ENCODE assay signal across 22 cellular contexts in the genomic region with DNA sequence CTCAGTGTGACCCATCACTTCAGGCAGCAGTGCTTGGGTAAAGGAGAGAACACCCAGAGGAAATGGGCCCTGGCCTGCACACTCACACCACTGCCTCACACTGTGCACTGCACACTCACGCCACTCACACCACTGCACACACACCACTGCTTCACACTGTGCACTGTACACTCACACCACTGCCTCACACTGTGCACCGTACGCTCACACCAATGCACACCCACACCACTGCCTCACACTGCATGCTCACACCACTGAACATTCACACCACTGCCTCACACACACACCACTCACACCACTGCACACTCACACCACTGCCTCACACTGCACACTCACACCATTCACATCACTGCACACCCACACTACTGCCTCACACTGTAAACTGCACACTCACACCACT. TPM values are rescaled to one million over a fixed set of nuclear protein-coding genes. Genes with fewer than 3 reads are reported as not detected.
"Had no signal": no experiment of that assay in that cellular context is flagged by ENCODE, and none has a peak within 500 bp of the region (broad histone marks: within the 10 kb centered on the region; RNA-seq: fewer than 3 reads in every experiment).

No MANE protein-coding gene starts in this region.

- H3K79me2 ChIP-seq: hepatocyte had no signal

- FAIRE-seq: astrocyte, keratinocyte had no signal

- H2AFZ ChIP-seq: hepatocyte had no signal

- H3K9me3 ChIP-seq: esophagus squamous epithelium, neutrophil, sigmoid colon had no signal

- H3K27ac ChIP-seq: esophagus squamous epithelium, neutrophil, sigmoid colon had no signal

- H3K4me2 ChIP-seq: hepatocyte had no signal

- ATAC-seq: activated CD4-positive, CD25-positive, alpha-beta regulatory T cell treated with anti-CD3 and anti-CD28 coated beads, Interleukin-2, amount 50 U/mL, for 24 hours; activated CD8-positive, alpha-beta T cell treated with anti-CD3 and anti-CD28 coated beads, Interleukin-2, amount 10 ng/mL, durations not matched to agents 7 days and 5 days; activated T-cell treated with anti-CD3 and anti-CD28 coated beads, Interleukin-2, amount 50 U/mL, for 4 hours; effector memory CD8-positive, alpha-beta T cell; SK-N-SH treated with all-trans-retinoic acid at 6 μM for 48 hours; stimulated activated memory B cell treated with anti-CD40 and anti-IgM and Interleukin-4, amounts not matched to agents 10 μg/mL and 1 μg/mL and 100 μg/mL, for 72 hours had no signal

- DNase-seq: activated CD4-positive, alpha-beta T cell treated with anti-CD3 and anti-CD28 coated beads, Interleukin-2, amount 10 ng/mL, durations not matched to agents 7 days and 5 days; activated CD8-positive, alpha-beta T cell treated with anti-CD3 and anti-CD28 coated beads, Interleukin-2, amount 10 ng/mL, durations not matched to agents 7 days and 5 days; activated naive CD4-positive, alpha-beta T cell treated with anti-CD3 and anti-CD28 coated beads for 36 hours; activated T-cell treated with anti-CD3 and anti-CD28 coated beads, Interleukin-2, amount 50 U/mL, for 4 hours; effector memory CD8-positive, alpha-beta T cell; esophagus squamous epithelium; midbrain; sigmoid colon; stimulated activated CD4-positive, alpha-beta T cell treated with anti-CD3 and anti-CD28 coated beads, Interleukin-4, amount 100 ng/mL, for 24 hours; T1000 had no signal

- H3K9me3 Mint-ChIP-seq: activated CD4-positive, alpha-beta T cell treated with anti-CD3 and anti-CD28 coated beads, Interleukin-2, amount 10 ng/mL, durations not matched to agents 7 days and 5 days; activated naive CD4-positive, alpha-beta T cell treated with anti-CD3 and anti-CD28 coated beads for 36 hours; activated T-cell treated with anti-CD3 and anti-CD28 coated beads, Interleukin-2, amount 50 U/mL, for 4 hours had no signal

- H3K27ac Mint-ChIP-seq: activated CD4-positive, alpha-beta T cell treated with anti-CD3 and anti-CD28 coated beads, Interleukin-2, amount 10 ng/mL, durations not matched to agents 7 days and 5 days; activated CD8-positive, alpha-beta T cell treated with anti-CD3 and anti-CD28 coated beads, Interleukin-2, amount 10 ng/mL, durations not matched to agents 7 days and 5 days; activated naive CD4-positive, alpha-beta T cell treated with anti-CD3 and anti-CD28 coated beads for 36 hours; stimulated activated memory B cell treated with anti-CD40 and anti-IgM and Interleukin-4, amounts not matched to agents 10 μg/mL and 1 μg/mL and 100 μg/mL, for 72 hours had no signal

- H3K4me3 ChIP-seq: esophagus squamous epithelium, hepatocyte, lung, sigmoid colon had no signal

- H3K4me1 ChIP-seq: esophagus squamous epithelium, sigmoid colon had no signal

- H3K27me3 ChIP-seq: hepatocyte, neutrophil, sigmoid colon had no signal

- H3K4me3 Mint-ChIP-seq: activated CD4-positive, alpha-beta T cell treated with anti-CD3 and anti-CD28 coated beads, Interleukin-2, amount 10 ng/mL, durations not matched to agents 7 days and 5 days; activated CD8-positive, alpha-beta T cell treated with anti-CD3 and anti-CD28 coated beads, Interleukin-2, amount 10 ng/mL, durations not matched to agents 7 days and 5 days; activated naive CD4-positive, alpha-beta T cell treated with anti-CD3 and anti-CD28 coated beads for 36 hours; activated T-cell treated with anti-CD3 and anti-CD28 coated beads, Interleukin-2, amount 50 U/mL, for 4 hours; effector memory CD8-positive, alpha-beta T cell; stimulated activated memory B cell treated with anti-CD40 and anti-IgM and Interleukin-4, amounts not matched to agents 10 μg/mL and 1 μg/mL and 100 μg/mL, for 72 hours had no signal

- H3K36me3 Mint-ChIP-seq: stimulated activated memory B cell treated with anti-CD40 and anti-IgM and Interleukin-4, amounts not matched to agents 10 μg/mL and 1 μg/mL and 100 μg/mL, for 72 hours had no signal

- H3K36me3 ChIP-seq: esophagus squamous epithelium, neutrophil, sigmoid colon had no signal

RNA-seq across cellular contexts. Expression of a gene that starts 53.0 kb away (rescaled TPM):
- total RNA-seq: activated CD4-positive, alpha-beta T cell treated with anti-CD3 and anti-CD28 coated beads, Interleukin-2, amount 10 ng/mL, durations not matched to agents 7 days and 5 days; activated CD8-positive, alpha-beta T cell treated with anti-CD3 and anti-CD28 coated beads, Interleukin-2, amount 10 ng/mL, durations not matched to agents 7 days and 5 days; activated naive CD4-positive, alpha-beta T cell treated with anti-CD3 and anti-CD28 coated beads for 36 hours; activated T-cell treated with anti-CD3 and anti-CD28 coated beads, Interleukin-2, amount 50 U/mL, for 4 hours; dermis microvascular lymphatic vessel endothelial cell; glomerular endothelial cell; renal cortical epithelial cell; T-helper 1 cell treated with Interleukin-12 subunit alpha and Interleukin-12 subunit beta and Interleukin-4 antibody, amounts not matched to agents 30 ng/mL and 1 ng/mL, for 36 hours had no signal
